Comparison of ENCODE assay signal across 8 cellular contexts in genomic region chr10:132551093-132551807, GRCh38.
DNase-seq lines count a peak whose midpoint lies in the region; ATAC-seq and FAIRE-seq lines count a peak whose summit lies in the region.

No MANE protein-coding gene starts in this region.

- H3K4me3 ChIP-seq in BLaER1: peak overlapping the region; percentile 54

- peak overlapping the region; percentile 94 for H3K27ac ChIP-seq in BLaER1

- no peak for DNase-seq in T-helper 2 cell treated with Interferon-gamma antibody and Interleukin-4, amounts not matched to agents 5 μg/mL and 100 μg/mL, for 36 hours (ENCODE audit: low spot score)
- no peak for DNase-seq in stimulated activated effector memory CD8-positive, alpha-beta T cell treated with anti-CD3 and anti-CD28 coated beads, Interleukin-12 subunit alpha, Interleukin-12 subunit beta, amount 100 ng/mL, for 72 hours (ENCODE audit: low spot score in 2 of 2)
- DNase-seq in stimulated activated CD4-positive, alpha-beta T cell treated with anti-CD3 and anti-CD28 coated beads, Interleukin-1b, Interleukin-23, amount 100 ng/mL, for 48 hours: no peak
- DNase-seq in NCI-H2081 (lab: John Stamatoyannopoulos, UW) (no peak), urothelium cell line (ENCODE audit: low spot score) (no peak)

- H3K4me2 ChIP-seq in BLaER1: peak overlapping the region; percentile 96

- peaks cover 90% of the 10 kb centered on the region for H3K4me1 ChIP-seq in BLaER1

- peak overlapping the region; percentile 81 for H3K4me3 Mint-ChIP-seq in T-helper 2 cell treated with Interferon-gamma antibody and Interleukin-4, amounts not matched to agents 5 μg/mL and 100 μg/mL, for 36 hours
- peak overlapping the region; percentile 58 for H3K4me3 Mint-ChIP-seq in stimulated activated effector memory CD8-positive, alpha-beta T cell treated with anti-CD3 and anti-CD28 coated beads, Interleukin-12 subunit alpha, Interleukin-12 subunit beta, amount 100 ng/mL, for 72 hours

- no peaks in the 10 kb centered on the region for H3K27me3 Mint-ChIP-seq in T-helper 2 cell treated with Interferon-gamma antibody and Interleukin-4, amounts not matched to agents 5 μg/mL and 100 μg/mL, for 36 hours (ENCODE audit: low read depth)

- H3K36me3 ChIP-seq in BLaER1: no peaks in the 10 kb centered on the region

- FAIRE-seq in urothelium cell line (lab: Jason Lieb, UNC): no peak

- H3K36me3 Mint-ChIP-seq in T-helper 2 cell treated with Interferon-gamma antibody and Interleukin-4, amounts not matched to agents 5 μg/mL and 100 μg/mL, for 36 hours (ENCODE audit: low read depth): peaks cover 2% of the 10 kb centered on the region
- no peaks in the 10 kb centered on the region for H3K36me3 Mint-ChIP-seq in stimulated activated effector memory CD8-positive, alpha-beta T cell treated with anti-CD3 and anti-CD28 coated beads, Interleukin-12 subunit alpha, Interleukin-12 subunit beta, amount 100 ng/mL, for 72 hours

- H3K4me1 Mint-ChIP-seq in T-helper 2 cell treated with Interferon-gamma antibody and Interleukin-4, amounts not matched to agents 5 μg/mL and 100 μg/mL, for 36 hours (ENCODE audit: low read depth): peaks cover 15% of the 10 kb centered on the region
- peaks cover 27% of the 10 kb centered on the region for H3K4me1 Mint-ChIP-seq in stimulated activated effector memory CD8-positive, alpha-beta T cell treated with anti-CD3 and anti-CD28 coated beads, Interleukin-12 subunit alpha, Interleukin-12 subunit beta, amount 100 ng/mL, for 72 hours

- peaks cover 53% of the 10 kb centered on the region for H4K20me1 ChIP-seq in BLaER1

- ATAC-seq in GM18870 (IDR thresholded peaks at IDR 0.05; ENCODE audit: unreplicated experiment) (peak; percentile 59), HG03064 (IDR thresholded peaks at IDR 0.05; ENCODE audit: low read depth, unreplicated experiment) (peak; percentile 50)
- peak; percentile 71 for ATAC-seq in stimulated activated effector memory CD8-positive, alpha-beta T cell treated with anti-CD3 and anti-CD28 coated beads, Interleukin-12 subunit alpha, Interleukin-12 subunit beta, amount 100 ng/mL, for 72 hours

- no peaks in the 10 kb centered on the region for H3K27me3 ChIP-seq in BLaER1

- H3K27ac Mint-ChIP-seq in T-helper 2 cell treated with Interferon-gamma antibody and Interleukin-4, amounts not matched to agents 5 μg/mL and 100 μg/mL, for 36 hours: peak overlapping the region; percentile 96
- H3K27ac Mint-ChIP-seq in stimulated activated effector memory CD8-positive, alpha-beta T cell treated with anti-CD3 and anti-CD28 coated beads, Interleukin-12 subunit alpha, Interleukin-12 subunit beta, amount 100 ng/mL, for 72 hours: peak overlapping the region; percentile 83

- H3K9me3 ChIP-seq in BLaER1: no peaks in the 10 kb centered on the region

- H3K9me3 Mint-ChIP-seq in T-helper 2 cell treated with Interferon-gamma antibody and Interleukin-4, amounts not matched to agents 5 μg/mL and 100 μg/mL, for 36 hours: no peaks in the 10 kb centered on the region
- no peaks in the 10 kb centered on the region for H3K9me3 Mint-ChIP-seq in stimulated activated effector memory CD8-positive, alpha-beta T cell treated with anti-CD3 and anti-CD28 coated beads, Interleukin-12 subunit alpha, Interleukin-12 subunit beta, amount 100 ng/mL, for 72 hours

- H3K9ac ChIP-seq in BLaER1: peak overlapping the region; percentile 81
